ENCODE assay signal across 15 cellular contexts in genomic region chr1:197062692-197063091, GRCh38. TPM values are rescaled to one million over a fixed set of nuclear protein-coding genes. Genes with fewer than 3 reads are reported as not detected.
DNase-seq lines count a peak whose midpoint lies in the region; ATAC-seq and TF ChIP-seq lines count a peak whose summit lies in the region.
"Had no signal": no experiment of that assay in that cellular context is flagged by ENCODE, and none has a peak within 500 bp of the region (broad histone marks: within the 10 kb centered on the region; RNA-seq: fewer than 3 reads in every experiment).

No MANE protein-coding gene starts in this region.

- CTCF ChIA-PET in activated CD8-positive, alpha-beta memory T cell treated with anti-CD3 and anti-CD28 coated beads, Interleukin-2, amount 10 ng/mL, durations not matched to agents 7 days and 5 days (lab: Charles Lee) = no interaction called here

- no peak overlapping the region for H3K27ac Mint-ChIP-seq in activated CD8-positive, alpha-beta memory T cell treated with anti-CD3 and anti-CD28 coated beads, Interleukin-2, amount 10 ng/mL, durations not matched to agents 7 days and 5 days
- H3K27ac Mint-ChIP-seq: naive thymus-derived CD8-positive, alpha-beta T cell had no signal

- DNase-seq in caudate nucleus (lab: John Stamatoyannopoulos, UW) (no peak), mucosa of descending colon (no peak), glomerular visceral epithelial cell (ENCODE audit: extremely low spot score) (no peak)
- no peak for DNase-seq in activated CD8-positive, alpha-beta memory T cell treated with anti-CD3 and anti-CD28 coated beads, Interleukin-2, amount 10 ng/mL, durations not matched to agents 7 days and 5 days
- DNase-seq: foreskin fibroblast; GOT3; naive thymus-derived CD8-positive, alpha-beta T cell; NCI-H2029 treated with DMSO at 0.1 percent for 48 hours; upper lobe of right lung had no signal

- H3K4me3 ChIP-seq in mucosa of descending colon = no peak overlapping the region
- H3K4me3 ChIP-seq: upper lobe of right lung had no signal

- H3K4me1 ChIP-seq in mucosa of descending colon (ENCODE audit: low read depth) = no peaks in the 10 kb centered on the region
- H3K4me1 ChIP-seq: upper lobe of right lung had no signal

- H3K36me3 Mint-ChIP-seq in activated CD8-positive, alpha-beta memory T cell treated with anti-CD3 and anti-CD28 coated beads, Interleukin-2, amount 10 ng/mL, durations not matched to agents 7 days and 5 days = no peaks in the 10 kb centered on the region
- H3K36me3 Mint-ChIP-seq: naive thymus-derived CD8-positive, alpha-beta T cell had no signal

- no peak overlapping the region for H3K27ac ChIP-seq in caudate nucleus (ENCODE audit: low read depth, low read length)
- H3K27ac ChIP-seq: KMS-11, upper lobe of right lung had no signal

- no peaks in the 10 kb centered on the region for H3K9me3 ChIP-seq in mucosa of descending colon
- H3K9me3 ChIP-seq: upper lobe of right lung had no signal

- no peaks in the 10 kb centered on the region for H3K9me3 Mint-ChIP-seq in activated CD8-positive, alpha-beta memory T cell treated with anti-CD3 and anti-CD28 coated beads, Interleukin-2, amount 10 ng/mL, durations not matched to agents 7 days and 5 days (ENCODE audit: low read depth)

- no peaks in the 10 kb centered on the region for H3K4me1 Mint-ChIP-seq in activated CD8-positive, alpha-beta memory T cell treated with anti-CD3 and anti-CD28 coated beads, Interleukin-2, amount 10 ng/mL, durations not matched to agents 7 days and 5 days
- H3K4me1 Mint-ChIP-seq: naive thymus-derived CD8-positive, alpha-beta T cell had no signal

- no peak overlapping the region for H3K4me3 Mint-ChIP-seq in activated CD8-positive, alpha-beta memory T cell treated with anti-CD3 and anti-CD28 coated beads, Interleukin-2, amount 10 ng/mL, durations not matched to agents 7 days and 5 days
- H3K4me3 Mint-ChIP-seq: naive thymus-derived CD8-positive, alpha-beta T cell had no signal

- intact Hi-C loops in mucosa of descending colon (cut with DNase I, micrococcal nuclease) = no loop called here

- TF ChIP-seq CTCF in mucosa of descending colon (IDR thresholded peaks at IDR 0.05) = no peak

- H3K27me3 Mint-ChIP-seq in activated CD8-positive, alpha-beta memory T cell treated with anti-CD3 and anti-CD28 coated beads, Interleukin-2, amount 10 ng/mL, durations not matched to agents 7 days and 5 days = peaks cover 13% of the 10 kb centered on the region

- H3K36me3 ChIP-seq in mucosa of descending colon (ENCODE audit: low read depth) = no peaks in the 10 kb centered on the region
- H3K36me3 ChIP-seq: upper lobe of right lung had no signal

- ATAC-seq in GM18502 (IDR thresholded peaks at IDR 0.05; ENCODE audit: poor library complexity, unreplicated experiment) (peak; percentile 92), GM19467 (IDR thresholded peaks at IDR 0.05; ENCODE audit: unreplicated experiment) (peak; percentile 90), HG02852 (IDR thresholded peaks at IDR 0.05; ENCODE audit: unreplicated experiment) (peak; percentile 96), HG03457 (IDR thresholded peaks at IDR 0.05; ENCODE audit: unreplicated experiment) (peak; percentile 88), mucosa of descending colon (no peak)
- ATAC-seq in activated CD8-positive, alpha-beta memory T cell treated with anti-CD3 and anti-CD28 coated beads, Interleukin-2, amount 10 ng/mL, durations not matched to agents 7 days and 5 days = no peak
- ATAC-seq: naive thymus-derived CD8-positive, alpha-beta T cell; upper lobe of right lung had no signal

RNA-seq across cellular contexts. Expression of gene F13B, which starts 4.4 kb away (rescaled TPM):
- not detected for total RNA-seq in mucosa of descending colon
- not detected for total RNA-seq in activated CD8-positive, alpha-beta memory T cell treated with anti-CD3 and anti-CD28 coated beads, Interleukin-2, amount 10 ng/mL, durations not matched to agents 7 days and 5 days
- total RNA-seq: kidney epithelial cell; naive thymus-derived CD8-positive, alpha-beta T cell; upper lobe of right lung had no signal

Comparison
In these comparisons a context has a peak if more than half of its experiments do, and no peak if none do; other contexts are left out.
1. ATAC-seq: peak in GM18502 (single experiment), GM19467 (single experiment), HG02852 (single experiment) and HG03457 (single experiment); none in mucosa of descending colon (single experiment) and activated CD8-positive, alpha-beta memory T cell treated with anti-CD3 and anti-CD28 coated beads, Interleukin-2, amount 10 ng/mL, durations not matched to agents 7 days and 5 days (single experiment).